ENCODE assay signal across 2 cellular contexts in the genomic region with DNA sequence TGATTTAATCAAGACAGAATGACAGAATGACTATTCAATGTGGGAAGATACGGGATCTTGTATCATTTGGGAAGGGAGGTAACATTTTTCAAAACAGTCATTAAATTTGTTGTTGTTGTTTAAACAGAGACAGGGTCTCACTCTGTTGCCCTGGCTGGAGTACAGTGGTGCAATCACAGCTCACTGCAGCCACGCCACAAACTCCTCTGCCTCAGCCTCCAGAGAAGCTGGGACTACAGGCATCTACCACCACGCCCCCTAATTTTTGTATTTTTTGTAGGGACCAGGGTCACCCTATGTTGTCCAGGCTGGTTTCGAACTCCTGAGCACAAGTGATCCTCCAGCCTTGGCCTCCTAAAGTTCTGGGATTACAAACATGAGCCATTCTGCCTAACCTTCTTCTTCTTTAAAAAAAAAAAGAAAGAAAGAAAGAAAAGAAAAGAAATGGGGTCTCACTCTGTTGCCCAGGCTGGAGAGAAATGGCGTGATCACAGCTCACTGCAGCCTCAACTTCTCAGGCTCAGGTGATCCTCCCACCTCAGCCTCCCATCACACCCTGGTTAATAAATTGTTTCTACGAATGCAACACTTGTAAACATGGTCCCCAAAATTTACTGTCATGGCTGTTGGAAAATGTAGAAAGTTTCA.
TF ChIP-seq lines count a peak whose summit lies in the region.

No MANE protein-coding gene starts in this region.

TF ChIP-seq in HEK293, 187 proteins besides CTCF, POLR2A, EP300 and RAD21:
- no peak for TF ChIP-seq ZNF2 (tag by site-specific recombination; IDR thresholded peaks at IDR 0.05)
- TF ChIP-seq ZNF600 (tag by site-specific recombination; IDR thresholded peaks at IDR 0.05) = no peak
- TF ChIP-seq ZFP69B (tag by site-specific recombination; IDR thresholded peaks at IDR 0.05) = no peak
- no peak for TF ChIP-seq ZNF16 (tag by site-specific recombination; IDR thresholded peaks at IDR 0.05; ENCODE audit: low read depth)
- peak; percentile 83; the same call in 1 of the 2 replicates for TF ChIP-seq ZNF121 (tag by site-specific recombination; IDR thresholded peaks at IDR 0.05)

TF ChIP-seq in H1, 55 proteins besides CTCF, POLR2A, EP300 and RAD21:
- peak; percentile 78 for TF ChIP-seq KDM1A (IDR thresholded peaks at IDR 0.05; ENCODE audit: borderline replicate concordance, low read length)
- TF ChIP-seq HDAC6 (IDR thresholded peaks at IDR 0.05; ENCODE audit: low read depth, low read length) = no peak
